Comparison of ENCODE assay signal across 10 cellular contexts in the genomic region with DNA sequence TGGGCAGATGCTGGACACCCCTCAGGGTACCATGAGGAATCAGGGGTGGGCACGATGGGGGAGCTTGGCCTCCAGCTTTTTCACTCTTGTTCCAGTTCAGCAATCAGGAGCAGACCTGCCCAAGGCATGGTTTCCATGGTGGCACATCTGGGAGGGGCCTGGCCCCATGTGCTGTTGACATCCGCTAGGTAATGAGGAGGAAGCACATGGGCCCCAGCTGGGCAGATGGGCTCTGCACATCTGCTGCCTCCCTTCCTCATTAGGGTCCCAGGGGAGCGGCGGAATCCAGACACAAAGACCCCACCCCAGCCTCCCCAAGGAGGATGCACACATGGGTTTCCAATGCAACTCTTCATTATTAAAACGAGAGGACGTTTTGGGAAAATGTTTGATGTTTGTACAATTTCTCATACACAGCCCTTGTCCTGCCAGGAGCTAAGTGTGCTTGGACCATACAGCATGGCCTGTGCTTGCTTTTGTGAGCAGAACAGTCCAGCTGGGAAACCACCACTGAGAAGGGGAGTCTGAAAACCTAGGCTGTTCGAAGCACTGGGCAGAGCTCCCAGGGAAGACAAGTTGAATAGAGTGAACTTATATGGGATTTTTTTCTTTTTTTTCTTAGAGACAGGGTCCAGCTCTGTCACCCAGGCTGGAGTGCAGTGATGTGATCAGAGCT. TPM values are rescaled to one million over a fixed set of nuclear protein-coding genes. Genes with fewer than 3 reads are reported as not detected.
DNase-seq lines count a peak whose midpoint lies in the region; ATAC-seq and TF ChIP-seq lines count a peak whose summit lies in the region.
"Had no signal": no experiment of that assay in that cellular context is flagged by ENCODE, and none has a peak within 500 bp of the region (broad histone marks: within the 10 kb centered on the region; RNA-seq: fewer than 3 reads in every experiment).

No MANE protein-coding gene starts in this region.

- ATAC-seq in GM19043 (IDR thresholded peaks at IDR 0.05; ENCODE audit: low read depth, unreplicated experiment) (peak; percentile 44), heart right ventricle (peak; percentile 35 to 83 (median 56))
- peak; percentile 70 to 74 for ATAC-seq in stimulated activated naive B cell treated with anti-CD40 and anti-IgM and Interleukin-4, amounts not matched to agents 10 μg/mL and 1 μg/mL and 100 μg/mL, for 72 hours (replicated peaks)

- H3K9me3 ChIP-seq in Karpas-422 (ENCODE audit: low read length), result no peaks in the 10 kb centered on the region
- peaks cover 0 to 4% (median 0%) of the 10 kb centered on the region in 11 donors for H3K9me3 ChIP-seq in heart right ventricle

- no peaks in the 10 kb centered on the region for H3K27me3 ChIP-seq in Karpas-422 (ENCODE audit: low read length)
- no peaks in the 10 kb centered on the region for H3K27me3 ChIP-seq in heart right ventricle

- H3K9me2 ChIP-seq in Karpas-422 (replicated peaks; ENCODE audit: insufficient read depth, low read length), result no peaks in the 10 kb centered on the region

- H3K9ac ChIP-seq in Karpas-422 (ENCODE audit: low read length), result peak overlapping the region; percentile 55

- peak overlapping the region; percentile 89 for H3K27ac ChIP-seq in Karpas-422 (ENCODE audit: low read length)
- peak overlapping the region; percentile 68 to 87 (median 80) for H3K27ac ChIP-seq in heart right ventricle

- no peaks in the 10 kb centered on the region for H3K79me2 ChIP-seq in Karpas-422 (ENCODE audit: low read length)

- H4K20me1 ChIP-seq in Karpas-422 (ENCODE audit: insufficient read depth, low read depth, low read length), result no peaks in the 10 kb centered on the region

- CTCF ChIA-PET in activated naive CD4-positive, alpha-beta T cell treated with anti-CD3 and anti-CD28 coated beads, Interleukin-2, amount 10 ng/mL, durations not matched to agents 7 days and 5 days (lab: Charles Lee), result no interaction called here

- no peaks in the 10 kb centered on the region for H3K36me3 ChIP-seq in Karpas-422 (ENCODE audit: insufficient read depth, low read length)
- H3K36me3 ChIP-seq in heart right ventricle, result no peaks in the 10 kb centered on the region

- peak overlapping the region; percentile 36 for H2AFZ ChIP-seq in Karpas-422 (ENCODE audit: low read length)

- H3K27me3 Mint-ChIP-seq in stimulated activated naive B cell treated with anti-CD40 and anti-IgM and Interleukin-4, amounts not matched to agents 10 μg/mL and 1 μg/mL and 100 μg/mL, for 72 hours, result no peaks in the 10 kb centered on the region
- peaks cover 15% of the 10 kb centered on the region for H3K27me3 Mint-ChIP-seq in activated naive CD4-positive, alpha-beta T cell treated with anti-CD3 and anti-CD28 coated beads, Interleukin-2, amount 10 ng/mL, durations not matched to agents 7 days and 5 days

- intact Hi-C loops in heart right ventricle (cut with DNase I), result loop anchor here in 1 of 10 donors (10.0 kb wide), 1 partner anchor 146 kb away; no protein-coding TSS in a partner anchor

- peak; percentile 85 for DNase-seq in Karpas-422
- DNase-seq in heart right ventricle, result peak; percentile 32 to 40
- peak; percentile 44 for DNase-seq in stimulated activated naive B cell treated with anti-CD40 and anti-IgM and Interleukin-4, amounts not matched to agents 10 μg/mL and 1 μg/mL and 100 μg/mL, for 72 hours
- no peak for DNase-seq in mesenteric fat pad (ENCODE audit: low spot score)
- DNase-seq in activated gamma-delta T cell (lab: John Stamatoyannopoulos, UW), result no peak
- no peak for DNase-seq in activated naive CD4-positive, alpha-beta T cell treated with anti-CD3 and anti-CD28 coated beads, Interleukin-2, amount 10 ng/mL, durations not matched to agents 7 days and 5 days
- DNase-seq in COR-L47 (lab: John Stamatoyannopoulos, UW), result no peak
- DNase-seq: DMS79; stimulated activated CD4-positive, alpha-beta T cell treated with anti-CD3 and anti-CD28 coated beads, Interleukin-12 subunit alpha, Interleukin-12 subunit beta, amount 100 ng/mL, for 4 hours had no signal

- H3K4me1 ChIP-seq in Karpas-422 (ENCODE audit: low read length) (peaks cover 36% of the 10 kb centered on the region), heart right ventricle (peaks cover 8 to 50% (median 39%) of the 10 kb centered on the region in 9 donors)

- H3K4me1 Mint-ChIP-seq in stimulated activated naive B cell treated with anti-CD40 and anti-IgM and Interleukin-4, amounts not matched to agents 10 μg/mL and 1 μg/mL and 100 μg/mL, for 72 hours, result peaks cover 61 to 75% of the 10 kb centered on the region in 2 donors
- H3K4me1 Mint-ChIP-seq in activated naive CD4-positive, alpha-beta T cell treated with anti-CD3 and anti-CD28 coated beads, Interleukin-2, amount 10 ng/mL, durations not matched to agents 7 days and 5 days, result no peaks in the 10 kb centered on the region

- no peak for TF ChIP-seq CTCF in heart right ventricle (IDR thresholded peaks at IDR 0.05)

- peak overlapping the region; percentile 59 for H3K4me2 ChIP-seq in Karpas-422 (ENCODE audit: low read depth, low read length, poor library complexity, severe bottlenecking)

- peak overlapping the region; percentile 21; the same call in 1 of the 2 replicates for H3K4me3 ChIP-seq in Karpas-422 (ENCODE audit: low read length)
- H3K4me3 ChIP-seq in heart right ventricle, result no peak overlapping the region

- peaks cover 2 to 3% of the 10 kb centered on the region in 2 donors for H3K9me3 Mint-ChIP-seq in stimulated activated naive B cell treated with anti-CD40 and anti-IgM and Interleukin-4, amounts not matched to agents 10 μg/mL and 1 μg/mL and 100 μg/mL, for 72 hours
- H3K9me3 Mint-ChIP-seq in activated naive CD4-positive, alpha-beta T cell treated with anti-CD3 and anti-CD28 coated beads, Interleukin-2, amount 10 ng/mL, durations not matched to agents 7 days and 5 days, result peaks cover 2% of the 10 kb centered on the region

- peak overlapping the region; percentile 36 to 60 for H3K4me3 Mint-ChIP-seq in stimulated activated naive B cell treated with anti-CD40 and anti-IgM and Interleukin-4, amounts not matched to agents 10 μg/mL and 1 μg/mL and 100 μg/mL, for 72 hours
- no peak overlapping the region for H3K4me3 Mint-ChIP-seq in activated naive CD4-positive, alpha-beta T cell treated with anti-CD3 and anti-CD28 coated beads, Interleukin-2, amount 10 ng/mL, durations not matched to agents 7 days and 5 days

- 60 to 63% methylated on average over 7 of the region's 7 CpGs for WGBS in heart right ventricle, 2 donors

- H3K27ac Mint-ChIP-seq in stimulated activated naive B cell treated with anti-CD40 and anti-IgM and Interleukin-4, amounts not matched to agents 10 μg/mL and 1 μg/mL and 100 μg/mL, for 72 hours, result peak overlapping the region; percentile 94
- no peak overlapping the region for H3K27ac Mint-ChIP-seq in activated naive CD4-positive, alpha-beta T cell treated with anti-CD3 and anti-CD28 coated beads, Interleukin-2, amount 10 ng/mL, durations not matched to agents 7 days and 5 days

- H3K36me3 Mint-ChIP-seq in stimulated activated naive B cell treated with anti-CD40 and anti-IgM and Interleukin-4, amounts not matched to agents 10 μg/mL and 1 μg/mL and 100 μg/mL, for 72 hours, result peaks cover 0 to 6% of the 10 kb centered on the region in 2 donors
- H3K36me3 Mint-ChIP-seq in activated naive CD4-positive, alpha-beta T cell treated with anti-CD3 and anti-CD28 coated beads, Interleukin-2, amount 10 ng/mL, durations not matched to agents 7 days and 5 days, result no peaks in the 10 kb centered on the region

RNA-seq across cellular contexts. Expression of gene FAM107B, which starts 23.7 kb away (rescaled TPM):
- total RNA-seq in Karpas-422 (2014; rRNA removed; shearing (Covaris generic); ENCODE audit: low replicate concordance), result 110 and 158 TPM in 2 replicates
- total RNA-seq in heart right ventricle, result 10 to 100 TPM in 2 of 10 donors, 1 to 10 TPM in 8; 3.6 to 18.5 (median 6.5) TPM
- polyA plus RNA-seq in heart right ventricle, result 1 to 10 TPM; 2.6 to 3.7 TPM
- 88.2 TPM for total RNA-seq in mesenteric fat pad

Comparison
In these comparisons a context has a peak if more than half of its experiments do, and no peak if none do; other contexts are left out.
1. DNase-seq: peak in Karpas-422 (single experiment), heart right ventricle (2 of 2) and stimulated activated naive B cell treated with anti-CD40 and anti-IgM and Interleukin-4, amounts not matched to agents 10 μg/mL and 1 μg/mL and 100 μg/mL, for 72 hours (single experiment); none in mesenteric fat pad (single experiment), activated gamma-delta T cell (single experiment), activated naive CD4-positive, alpha-beta T cell treated with anti-CD3 and anti-CD28 coated beads, Interleukin-2, amount 10 ng/mL, durations not matched to agents 7 days and 5 days (single experiment) and COR-L47 (single experiment).
2. Peak in every context shown above with its lines, with median percentiles within 50 percentile points of each other: ATAC-seq.